ENCODE assay signal across 14 cellular contexts in the genomic region with DNA sequence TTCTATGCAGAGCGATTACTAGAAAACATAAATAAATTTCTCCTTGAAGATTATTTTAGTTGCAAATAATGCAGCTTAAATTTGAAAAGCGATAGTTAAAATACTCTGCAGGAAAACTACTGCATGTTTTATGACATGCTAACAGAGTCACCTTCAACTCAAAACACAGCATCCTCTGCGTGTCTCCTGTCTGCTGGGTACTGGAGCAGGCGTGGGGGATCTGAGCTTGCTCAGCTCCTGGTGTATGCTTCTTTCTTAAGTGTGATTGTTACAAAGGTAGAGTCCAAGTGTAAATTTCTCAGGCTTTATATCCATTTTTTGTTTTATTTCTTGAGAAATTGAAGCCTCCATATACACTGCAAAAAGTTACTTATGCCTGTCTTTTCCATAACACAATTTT. TPM values are rescaled to one million over a fixed set of nuclear protein-coding genes. Genes with fewer than 3 reads are reported as not detected.
A peak's percentile ranks its signal among the peaks of the same experiment; 100 is the strongest.
DNase-seq lines count a peak whose midpoint lies in the region; ATAC-seq and TF ChIP-seq lines count a peak whose summit lies in the region.
"Had no signal": no experiment of that assay in that cellular context is flagged by ENCODE, and none has a peak within 500 bp of the region (broad histone marks: within the 10 kb centered on the region; RNA-seq: fewer than 3 reads in every experiment).

No MANE protein-coding gene starts in this region.

- H3K27me3 ChIP-seq in IMR-90 (ENCODE audit: control insufficient read depth, insufficient read depth, low read length) = no peaks in the 10 kb centered on the region
- H3K27me3 ChIP-seq in endodermal cell (ENCODE audit: control insufficient read depth, insufficient read depth, low read length, poor library complexity, severe bottlenecking) = no peaks in the 10 kb centered on the region
- H3K27me3 ChIP-seq in right lobe of liver = no peaks in the 10 kb centered on the region
- no peaks in the 10 kb centered on the region for H3K27me3 ChIP-seq in CD8-positive, alpha-beta memory T cell (ENCODE audit: insufficient read depth, low read length, poor library complexity, severe bottlenecking)

- H3K4me1 Mint-ChIP-seq in endodermal cell = peaks cover 8% of the 10 kb centered on the region
- peaks cover 8 to 11% (median 10%) of the 10 kb centered on the region in 3 donors for H3K4me1 Mint-ChIP-seq in CD8-positive, alpha-beta memory T cell
- H3K4me1 Mint-ChIP-seq: CD14-positive monocyte had no signal

- BruUV-seq in IMR-90 (replicated peaks; lab: Mats Ljungman, UMichigan) = no TSS peak

- dilution Hi-C loops in IMR-90 (cut with HindIII; ENCODE audit: low sequenced_read_pairs, unreplicated experiment) = no loop called here

- ATAC-seq in IMR-90 (ENCODE audit: low read depth) = no peak
- peak in 3 of 4 donors; percentile 8 to 31 (median 8) for ATAC-seq in right lobe of liver
- ATAC-seq: A549; CD8-positive, alpha-beta T cell had no signal

- in situ Hi-C loops in IMR-90 (cut with MboI; ENCODE audit: low sequenced_read_pairs) = no loop called here

- no peak overlapping the region for H3K4ac ChIP-seq in IMR-90 (ENCODE audit: low read depth, low read length)

- CTCF ChIA-PET in IMR-90 (lab: Yijun Ruan, JAX) = no interaction called here
- CTCF ChIA-PET in CD8-positive, alpha-beta memory T cell (lab: Charles Lee) = no interaction called here

- no peak overlapping the region for H3K18ac ChIP-seq in IMR-90 (ENCODE audit: low read depth, low read length)

- peaks cover 27 to 69% of the 10 kb centered on the region in 2 experiments for H3K79me1 ChIP-seq in IMR-90 (ENCODE audit: low read depth in 1 of 2, low read length in 2 of 2)

- H3K27me3 Mint-ChIP-seq in endodermal cell (ENCODE audit: insufficient read depth) = no peaks in the 10 kb centered on the region
- peaks cover 0 to 2% of the 10 kb centered on the region in 2 donors for H3K27me3 Mint-ChIP-seq in CD8-positive, alpha-beta memory T cell

- H3K9me1 ChIP-seq in IMR-90 (ENCODE audit: insufficient read depth, low read length) = peaks cover 8% of the 10 kb centered on the region

- H2BK15ac ChIP-seq in IMR-90 (ENCODE audit: low read depth, low read length) = no peak overlapping the region

- 0 out of 2 replicates have a peak overlapping the region, but pooled peaks have one; percentile 10 for H3K4me2 ChIP-seq in IMR-90 (ENCODE audit: low read depth, low read length)
- H3K4me2 ChIP-seq: A549 had no signal

- H3K4me3 ChIP-seq in IMR-90 (ENCODE audit: insufficient read depth, low read depth, low read length) (no peak overlapping the region), endodermal cell (ENCODE audit: low read length) (no peak overlapping the region), right lobe of liver (no peak overlapping the region)
- H3K4me3 ChIP-seq in CD8-positive, alpha-beta memory T cell (ENCODE audit: low read length) = no peak overlapping the region
- H3K4me3 ChIP-seq: A549 had no signal

- H2BK120ac ChIP-seq in IMR-90 (ENCODE audit: low read depth, low read length) = no peak overlapping the region

- H3K27ac ChIP-seq in 22Rv1 (peak overlapping the region; percentile 40), IMR-90 (ENCODE audit: insufficient read depth, low read length) (no peak overlapping the region), endodermal cell (ENCODE audit: low read depth, low read length) (no peak overlapping the region), right lobe of liver (peak overlapping the region; percentile 56 to 79 (median 76))
- H3K27ac ChIP-seq in CD8-positive, alpha-beta memory T cell (ENCODE audit: low read depth, low read length) = no peak overlapping the region
- H3K27ac ChIP-seq: A549 had no signal

- no peak overlapping the region for H2BK5ac ChIP-seq in IMR-90 (ENCODE audit: low read depth, low read length, poor library complexity, severe bottlenecking)

- no peak overlapping the region for H4K8ac ChIP-seq in IMR-90 (ENCODE audit: low read depth in 2 of 2, low read length in 2 of 2)

- no peak overlapping the region; the same call in 1 of the 2 replicates for H4K5ac ChIP-seq in IMR-90 (ENCODE audit: low read depth, low read length)

- H3K36me3 Mint-ChIP-seq in endodermal cell (ENCODE audit: low read depth) = no peaks in the 10 kb centered on the region
- peaks cover 0 to 9% (median 0%) of the 10 kb centered on the region in 3 donors for H3K36me3 Mint-ChIP-seq in CD8-positive, alpha-beta memory T cell
- H3K36me3 Mint-ChIP-seq: CD14-positive monocyte; CD8-positive, alpha-beta T cell had no signal

- no peak overlapping the region for H2AK9ac ChIP-seq in IMR-90 (replicated peaks; ENCODE audit: low read depth, low read length, poor library complexity)

- H2AFZ ChIP-seq in IMR-90 (replicated peaks; ENCODE audit: low read length, poor library complexity) = no peak overlapping the region

- H3K36me3 ChIP-seq in IMR-90 (ENCODE audit: control insufficient read depth, insufficient read depth, low read length) (no peaks in the 10 kb centered on the region), endodermal cell (ENCODE audit: control insufficient read depth, insufficient read depth, low read length) (no peaks in the 10 kb centered on the region), right lobe of liver (peaks cover 0 to 13% (median 0%) of the 10 kb centered on the region in 4 donors)
- no peaks in the 10 kb centered on the region for H3K36me3 ChIP-seq in CD8-positive, alpha-beta memory T cell (ENCODE audit: insufficient read depth, low read length)

- H3K4me1 ChIP-seq in IMR-90 (ENCODE audit: control insufficient read depth, insufficient read depth, low read length) = peaks cover 7% of the 10 kb centered on the region
- no peaks in the 10 kb centered on the region for H3K4me1 ChIP-seq in endodermal cell (ENCODE audit: control insufficient read depth, insufficient read depth, low read length)
- peaks cover 0 to 74% (median 23%) of the 10 kb centered on the region in 4 donors for H3K4me1 ChIP-seq in right lobe of liver
- H3K4me1 ChIP-seq in CD8-positive, alpha-beta memory T cell (ENCODE audit: insufficient read depth, low read length) = peaks cover 4% of the 10 kb centered on the region
- H3K4me1 ChIP-seq: Caco-2 had no signal

- no peak overlapping the region for H3K14ac ChIP-seq in IMR-90 (replicated peaks; ENCODE audit: low read depth, low read length)

- no peak overlapping the region for H3K56ac ChIP-seq in IMR-90 (ENCODE audit: extremely low read depth, insufficient read depth, low read length)

- 70% methylated on average over 2 of the region's 4 CpGs; no CpG with 5 or more reads in 1 of the 2 experiments for WGBS in IMR-90 (ENCODE audit: extremely low coverage in 2 of 2, insufficient read length in 1 of 2), 2 experiments
- 92% methylated on average over 2 to 3 of the region's 4 CpGs for WGBS in endodermal cell (ENCODE audit: insufficient coverage in 1 of 2, insufficient read length in 1 of 2), 2 experiments
- 71% methylated on average over 4 of the region's 4 CpGs for WGBS in right lobe of liver (ENCODE audit: insufficient coverage, low coverage, low lambda C conversion rate, missing lambda C conversion rate)

- no peak overlapping the region for H4K91ac ChIP-seq in IMR-90 (ENCODE audit: insufficient read depth, low read depth, low read length)

- H3K27ac Mint-ChIP-seq in endodermal cell = no peak overlapping the region
- H3K27ac Mint-ChIP-seq in CD8-positive, alpha-beta memory T cell = peak overlapping the region in 1 of 8 donors; percentile 45
- H3K27ac Mint-ChIP-seq: CD14-positive monocyte; CD8-positive, alpha-beta T cell had no signal

- H3K9me3 Mint-ChIP-seq in endodermal cell = no peaks in the 10 kb centered on the region
- no peaks in the 10 kb centered on the region for H3K9me3 Mint-ChIP-seq in CD8-positive, alpha-beta memory T cell
- H3K9me3 Mint-ChIP-seq: CD8-positive, alpha-beta T cell had no signal

- H3K9me3 ChIP-seq in IMR-90 (ENCODE audit: control insufficient read depth, insufficient read depth, low read length) (no peaks in the 10 kb centered on the region), endodermal cell (ENCODE audit: control insufficient read depth, low read length) (no peaks in the 10 kb centered on the region), right lobe of liver (no peaks in the 10 kb centered on the region)
- H3K9me3 ChIP-seq in CD8-positive, alpha-beta memory T cell (ENCODE audit: low read length) = no peaks in the 10 kb centered on the region
- H3K9me3 ChIP-seq: A549, Caco-2 had no signal

- intact Hi-C loops in IMR-90 (cut with micrococcal nuclease) (no loop called here), right lobe of liver (cut with DNase I) (no loop called here)

- H2AK5ac ChIP-seq in IMR-90 (ENCODE audit: low read depth, low read length) = no peak overlapping the region

- POLR2A ChIA-PET in IMR-90 (lab: Charles Lee; ENCODE audit: unreplicated experiment) = no interaction called here
- POLR2A ChIA-PET in CD8-positive, alpha-beta memory T cell (lab: Charles Lee) = no interaction called here

- TF ChIP-seq CTCF in 22Rv1 (IDR thresholded peaks at IDR 0.05) = no peak
- TF ChIP-seq CTCF in IMR-90 (conservative IDR thresholded peaks at IDR 0.05; ENCODE audit: low read depth, low read length) = no peak
- TF ChIP-seq CTCF in endodermal cell (conservative IDR thresholded peaks at IDR 0.05) = no peak
- TF ChIP-seq CTCF in right lobe of liver (IDR thresholded peaks at IDR 0.05) = no peak

- no peak for TF ChIP-seq RAD21 in IMR-90 (IDR thresholded peaks at IDR 0.05; ENCODE audit: low read length)

- H3K9ac ChIP-seq in IMR-90 (ENCODE audit: low read depth, low read length) (no peak overlapping the region), endodermal cell (ENCODE audit: extremely low read depth, low read length, poor library complexity, severe bottlenecking) (no peak overlapping the region)

- H3K4me3 Mint-ChIP-seq in endodermal cell = no peak overlapping the region
- H3K4me3 Mint-ChIP-seq in CD8-positive, alpha-beta memory T cell = no peak overlapping the region
- H3K4me3 Mint-ChIP-seq: CD14-positive monocyte; CD8-positive, alpha-beta T cell had no signal

- peaks cover 3% of the 10 kb centered on the region; the same call in 1 of the 2 replicates for H4K20me1 ChIP-seq in IMR-90 (ENCODE audit: insufficient read depth, low read length)

- H2BK20ac ChIP-seq in IMR-90 (ENCODE audit: low read depth, low read length) = no peak overlapping the region

- DNase-seq in IMR-90 = no peak
- DNase-seq in endodermal cell = peak; percentile 22
- no peak for DNase-seq in right lobe of liver
- no peak for DNase-seq in GM03348 (ENCODE audit: low spot score)
- DNase-seq in activated T-cell treated with anti-CD3 and anti-CD28 coated beads for 4 hours = no peak
- DNase-seq in activated CD4-positive, alpha-beta T cell treated with anti-CD3 and anti-CD28 coated beads for 1 hour = no peak
- DNase-seq in CD8-positive, alpha-beta memory T cell = no peak
- DNase-seq: Caco-2; CD8-positive, alpha-beta T cell; DMS53; GF-D8 had no signal

- no peak overlapping the region for H3K23ac ChIP-seq in IMR-90 (ENCODE audit: low read depth, low read length)

- no peak for TF ChIP-seq POLR2A in IMR-90 (IDR thresholded peaks at IDR 0.05; ENCODE audit: low read depth, low read length)
- no peak for TF ChIP-seq POLR2A in right lobe of liver (IDR thresholded peaks at IDR 0.05)

RNA-seq across cellular contexts. Expression of a gene that starts 15.3 kb away (rescaled TPM):
- total RNA-seq in IMR-90 (2012; rRNA removed) (11.4 and 12.5 TPM in 2 replicates), endodermal cell (10 to 100 TPM; 19.4 to 24.8 TPM), right lobe of liver (10 to 100 TPM; 21.5 to 39.9 (median 30.5) TPM)
- 8.4 and 10.5 TPM in 2 replicates for polyA plus RNA-seq in IMR-90 (2012; rRNA removed)
- 4.7 and 5.1 TPM in 2 replicates for polyA plus RNA-seq in IMR-90 (2012; cell fraction: cytosol; rRNA removed)
- 28.6 and 38.1 TPM in 2 replicates for polyA plus RNA-seq in IMR-90 (2012; cell fraction: nucleus; rRNA removed; ENCODE audit: low replicate concordance)
- polyA plus RNA-seq in endodermal cell (2013, experiment 1 of 2) = 21.3 TPM
- polyA plus RNA-seq in endodermal cell (2013, experiment 2 of 2) = 20.5 TPM
- total RNA-seq in CD8-positive, alpha-beta memory T cell = 10 to 100 TPM; 60.7 to 65.1 TPM
- polyA plus RNA-seq in CD8-positive, alpha-beta memory T cell = 97.8 TPM

Comparison
In these comparisons a context has a peak if more than half of its experiments do, and no peak if none do; other contexts are left out.
1. H3K27ac ChIP-seq: peak in 22Rv1 (single experiment) and right lobe of liver (3 of 3); none in IMR-90 (single experiment), endodermal cell (single experiment) and CD8-positive, alpha-beta memory T cell (single experiment).